Comparison of ENCODE assay signal across 8 cellular contexts in genomic region chr11:75768909-75769771, GRCh38. TPM values are rescaled to one million over a fixed set of nuclear protein-coding genes. Genes with fewer than 3 reads are reported as not detected.
DNase-seq lines count a peak whose midpoint lies in the region; FAIRE-seq and TF ChIP-seq lines count a peak whose summit lies in the region.

No MANE protein-coding gene starts in this region.

- H3K27ac ChIP-seq in suprapubic skin, result peak overlapping the region; percentile 83

- H3K4me1 Mint-ChIP-seq in activated CD4-positive, alpha-beta T cell treated with anti-CD3 and anti-CD28 coated beads, Interleukin-2, amount 10 ng/mL, durations not matched to agents 24 days and 14 days, result peaks cover 42% of the 10 kb centered on the region
- peaks cover 28% of the 10 kb centered on the region for H3K4me1 Mint-ChIP-seq in activated naive CD8-positive, alpha-beta T cell (ENCODE audit: low read depth)

- intact Hi-C loops in activated CD4-positive, alpha-beta T cell treated with anti-CD3 and anti-CD28 coated beads, Interleukin-2, amount 10 ng/mL, durations not matched to agents 24 days and 14 days (cut with micrococcal nuclease), result loop anchor here (1.0 to 5.0 kb wide), 2 partner anchors 45 to 47 kb away; no protein-coding TSS in a partner anchor

- H3K27me3 Mint-ChIP-seq in activated CD4-positive, alpha-beta T cell treated with anti-CD3 and anti-CD28 coated beads, Interleukin-2, amount 10 ng/mL, durations not matched to agents 24 days and 14 days, result peaks cover 26% of the 10 kb centered on the region
- H3K27me3 Mint-ChIP-seq in activated naive CD8-positive, alpha-beta T cell, result peaks cover 5% of the 10 kb centered on the region

- H3K27ac Mint-ChIP-seq in activated CD4-positive, alpha-beta T cell treated with anti-CD3 and anti-CD28 coated beads, Interleukin-2, amount 10 ng/mL, durations not matched to agents 24 days and 14 days, result peak overlapping the region; percentile 64
- no peak overlapping the region for H3K27ac Mint-ChIP-seq in activated naive CD8-positive, alpha-beta T cell

- DNase-seq in activated CD4-positive, alpha-beta T cell treated with anti-CD3 and anti-CD28 coated beads, Interleukin-2, amount 10 ng/mL, durations not matched to agents 24 days and 14 days, result no peak
- DNase-seq in activated CD4-positive, alpha-beta T cell treated with anti-CD3 and anti-CD28 coated beads for 48 hours, result no peak
- DNase-seq in iPS-NIHi7 (ENCODE audit: extremely low spot score) (peak; percentile 41), suprapubic skin (ENCODE audit: low spot score in 2 of 2) (no peak), HTR-8/SVneo (ENCODE audit: insufficient read length, low spot score) (no peak), NCI-H510A (lab: John Stamatoyannopoulos, UW) (no peak)
- no peak for DNase-seq in activated CD4-positive, CD25-positive, alpha-beta regulatory T cell treated with anti-CD3 and anti-CD28 coated beads, Interleukin-2, amount 50 U/mL, for 72 hours

- H3K36me3 Mint-ChIP-seq in activated CD4-positive, alpha-beta T cell treated with anti-CD3 and anti-CD28 coated beads, Interleukin-2, amount 10 ng/mL, durations not matched to agents 24 days and 14 days (ENCODE audit: low read depth), result peaks cover 5% of the 10 kb centered on the region
- no peaks in the 10 kb centered on the region for H3K36me3 Mint-ChIP-seq in activated naive CD8-positive, alpha-beta T cell

- H3K9me3 ChIP-seq in suprapubic skin, result no peaks in the 10 kb centered on the region

- peak overlapping the region; percentile 84 for H3K4me3 Mint-ChIP-seq in activated CD4-positive, alpha-beta T cell treated with anti-CD3 and anti-CD28 coated beads, Interleukin-2, amount 10 ng/mL, durations not matched to agents 24 days and 14 days
- peak overlapping the region; percentile 70 for H3K4me3 Mint-ChIP-seq in activated naive CD8-positive, alpha-beta T cell

- no peaks in the 10 kb centered on the region for H3K36me3 ChIP-seq in suprapubic skin

- peak overlapping the region; percentile 69 for H3K4me3 ChIP-seq in suprapubic skin

- peaks cover 7% of the 10 kb centered on the region for H3K27me3 ChIP-seq in suprapubic skin

- no peak for TF ChIP-seq POLR2A in suprapubic skin (IDR thresholded peaks at IDR 0.05)

- H3K9me3 Mint-ChIP-seq in activated CD4-positive, alpha-beta T cell treated with anti-CD3 and anti-CD28 coated beads, Interleukin-2, amount 10 ng/mL, durations not matched to agents 24 days and 14 days, result no peaks in the 10 kb centered on the region
- H3K9me3 Mint-ChIP-seq in activated naive CD8-positive, alpha-beta T cell (ENCODE audit: low read depth), result no peaks in the 10 kb centered on the region

- TF ChIP-seq CTCF in suprapubic skin (IDR thresholded peaks at IDR 0.05), result no peak

- TF ChIP-seq EP300 in suprapubic skin (IDR thresholded peaks at IDR 0.05), result no peak

- no peak for FAIRE-seq in HTR-8/SVneo (lab: Jason Lieb, UNC)

- WGBS in suprapubic skin, result 10% methylated on average over 36 of the region's 46 CpGs

- H3K4me1 ChIP-seq in suprapubic skin, result peaks cover 22% of the 10 kb centered on the region

RNA-seq across cellular contexts. Expression of gene DGAT2, which starts 0.6 kb away (rescaled TPM):
- total RNA-seq in activated CD4-positive, alpha-beta T cell treated with anti-CD3 and anti-CD28 coated beads, Interleukin-2, amount 10 ng/mL, durations not matched to agents 24 days and 14 days, result 7.3 and 8.6 TPM in 2 replicates
- 100 to 1,000 TPM in 3 of 4 donors, 10 to 100 TPM in 1; 69.8 to 338 (median 184) TPM for total RNA-seq in suprapubic skin

RNA-seq across cellular contexts. Expression of gene UVRAG, which starts 45.9 kb away (rescaled TPM):
- 18.2 and 19.2 TPM in 2 replicates for total RNA-seq in activated CD4-positive, alpha-beta T cell treated with anti-CD3 and anti-CD28 coated beads, Interleukin-2, amount 10 ng/mL, durations not matched to agents 24 days and 14 days
- total RNA-seq in suprapubic skin, result 10 to 100 TPM; 17.5 to 30.0 (median 22.1) TPM

RNA-seq across cellular contexts. Expression of gene MOGAT2, which starts 51.5 kb away (rescaled TPM):
- not detected in 2 replicates for total RNA-seq in activated CD4-positive, alpha-beta T cell treated with anti-CD3 and anti-CD28 coated beads, Interleukin-2, amount 10 ng/mL, durations not matched to agents 24 days and 14 days
- 10 to 100 TPM in 1 of 4 donors, 1 to 10 TPM in 3; 3.5 to 12.4 (median 4.9) TPM for total RNA-seq in suprapubic skin
